Comparison of ENCODE assay signal across 8 cellular contexts in the genomic region with DNA sequence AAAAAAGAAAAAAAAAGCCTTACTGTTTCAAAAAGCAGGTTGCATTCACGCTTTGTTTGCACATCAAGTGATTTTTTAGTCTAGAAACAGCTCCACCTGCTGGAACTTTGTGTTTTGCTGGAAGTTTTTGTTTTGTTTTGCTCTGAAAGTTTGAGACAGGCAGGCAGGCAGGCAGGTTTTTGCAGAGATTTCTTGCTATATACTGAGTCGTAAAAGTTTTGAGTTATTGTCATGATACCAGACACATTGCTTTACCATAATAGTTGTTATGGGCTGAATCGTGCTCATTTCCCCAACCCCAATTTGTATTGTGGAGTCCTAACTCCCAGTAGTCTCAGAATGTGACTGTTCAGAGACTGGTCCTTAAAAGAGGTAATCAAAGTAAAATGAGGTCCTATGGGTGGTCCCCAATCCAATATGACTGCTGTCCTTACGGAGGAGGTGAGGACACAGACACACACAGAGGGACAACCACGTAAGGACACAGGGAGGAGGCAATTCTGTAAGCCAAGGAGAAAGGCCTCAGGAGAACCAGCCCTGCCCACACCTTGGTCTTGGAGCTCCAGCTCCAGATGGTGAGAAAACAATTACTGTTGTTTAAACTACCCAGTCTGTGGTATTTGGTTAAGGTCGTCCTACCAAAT. TPM values are rescaled to one million over a fixed set of nuclear protein-coding genes. Genes with fewer than 3 reads are reported as not detected.
DNase-seq lines count a peak whose midpoint lies in the region; ATAC-seq, FAIRE-seq and TF ChIP-seq lines count a peak whose summit lies in the region.

No MANE protein-coding gene starts in this region.

- H3K27me3 ChIP-seq in BE2C = peaks cover 10% of the 10 kb centered on the region
- H3K27me3 ChIP-seq in OCI-LY3 (ENCODE audit: low read depth, low read length) = peaks cover 36% of the 10 kb centered on the region
- H3K27me3 ChIP-seq in K562 (ENCODE audit: control insufficient read depth in 2 of 2, insufficient read depth in 2 of 2, low read length in 2 of 2) = peaks cover 11 to 12% of the 10 kb centered on the region in 2 experiments
- no peaks in the 10 kb centered on the region for H3K27me3 ChIP-seq in HepG2 (ENCODE audit: control insufficient read depth in 1 of 2, insufficient read depth in 2 of 2, low read length in 2 of 2)

- DNase-seq in BE2C = peak; percentile 11
- peak; percentile 22 to 50 (median 32) for DNase-seq in K562 (ENCODE audit: extremely low read depth in 1 of 4, low spot score in 3 of 4)
- DNase-seq in HepG2 (ENCODE audit: low spot score) = peak; percentile 25
- DNase-seq in T1000 (lab: John Stamatoyannopoulos, UW) = no peak

- H3K27ac ChIP-seq in OCI-LY3 (ENCODE audit: low read length) (no peak overlapping the region), K562 (ENCODE audit: extremely low read depth, low read depth, low read length) (no peak overlapping the region), HepG2 (ENCODE audit: extremely low read length, insufficient read depth, low read length) (no peak overlapping the region)

- H3K4me3 ChIP-seq in BE2C (ENCODE audit: low read depth, low read length) (no peak overlapping the region), OCI-LY3 (ENCODE audit: low read length) (no peak overlapping the region), K562 (no peak overlapping the region), HepG2 (replicated peaks in 1 of 3; ENCODE audit: insufficient read depth in 1 of 3, low read depth in 2 of 3, low read length in 3 of 3) (no peak overlapping the region)

- H3K9me3 ChIP-seq in BE2C = no peaks in the 10 kb centered on the region
- H3K9me3 ChIP-seq in OCI-LY3 (ENCODE audit: insufficient read depth, low read length) = no peaks in the 10 kb centered on the region
- H3K9me3 ChIP-seq in K562 (replicated peaks; ENCODE audit: control insufficient read depth, insufficient read depth, low read depth, low read length) = no peaks in the 10 kb centered on the region
- H3K9me3 ChIP-seq in HepG2 (ENCODE audit: low read length) = no peaks in the 10 kb centered on the region

- H3K4me2 ChIP-seq in OCI-LY3 (ENCODE audit: low read length) (no peak overlapping the region), K562 (ENCODE audit: insufficient read depth, low read length) (no peak overlapping the region), HepG2 (ENCODE audit: low read depth, low read length) (peak overlapping the region; percentile 20; the same call in 1 of the 2 replicates)

- H3K79me2 ChIP-seq in OCI-LY3 (ENCODE audit: low read length) = no peaks in the 10 kb centered on the region
- no peaks in the 10 kb centered on the region for H3K79me2 ChIP-seq in K562 (ENCODE audit: control insufficient read depth, insufficient read depth, low read length)
- H3K79me2 ChIP-seq in HepG2 (ENCODE audit: insufficient read depth, low read length) = no peaks in the 10 kb centered on the region

- TF ChIP-seq POLR2A in K562 (conservative IDR thresholded peaks at IDR 0.05) (no peak), HepG2 (IDR thresholded peaks at IDR 0.05; ENCODE audit: insufficient read depth in 1 of 2, low read depth in 2 of 2, low read length in 2 of 2) (no peak)

- in situ Hi-C loops in K562 (cut with MboI) (no loop called here), HepG2 (cut with HindIII; ENCODE audit: extremely low pct_ligation_motif_present, low pct_unique_long_range_greater_than_20kb) (no loop called here)

- intact Hi-C loops in K562 (cut with micrococcal nuclease) = no loop called here
- intact Hi-C loops in HepG2 (cut with micrococcal nuclease; ENCODE audit: unreplicated experiment) = loop anchor here (1.0 kb wide), 1 partner anchor 108 kb away; no protein-coding TSS in a partner anchor

- no peaks in the 10 kb centered on the region for H3K9me1 ChIP-seq in K562 (ENCODE audit: control insufficient read depth, insufficient read depth, low read length)

- CTCF ChIA-PET in K562 (lab: Yijun Ruan, JAX; ENCODE audit: low intra/inter-chr PET ratio) (interaction anchor here (0.8 to 1.0 kb wide), 2 partner anchors 108 to 247 kb away, joined by 3 read pairs; no protein-coding TSS in a partner anchor), HepG2 (lab: Yijun Ruan, JAX; ENCODE audit: low intra/inter-chr PET ratio, low total read pairs) (interaction anchor here (1.8 kb wide), 1 partner anchor 108 kb away, joined by 5 read pairs; no protein-coding TSS in a partner anchor)

- TF ChIP-seq EP300 in K562 (IDR thresholded peaks at IDR 0.05; ENCODE audit: low read length) (no peak), HepG2 (IDR thresholded peaks at IDR 0.05; ENCODE audit: low read depth in 2 of 2, low read length in 2 of 2) (no peak), HepG2 (CRISPR knock-in tag; IDR thresholded peaks at IDR 0.05; ENCODE audit: borderline replicate concordance) (no peak)

- 0 out of 2 replicates have a peak overlapping the region, but pooled peaks have one; percentile 23 for H2AFZ ChIP-seq in OCI-LY3 (ENCODE audit: low read depth, low read length)
- H2AFZ ChIP-seq in K562 (ENCODE audit: low read depth, low read length) = peak overlapping the region; percentile 68
- peak overlapping the region; percentile 28 for H2AFZ ChIP-seq in HepG2 (ENCODE audit: low read length)

- H3K4me1 ChIP-seq in BE2C (no peaks in the 10 kb centered on the region), OCI-LY3 (ENCODE audit: low read length) (peaks cover 26% of the 10 kb centered on the region), K562 (replicated peaks in 1 of 2; ENCODE audit: control insufficient read depth in 2 of 2, insufficient read depth in 2 of 2, low read length in 2 of 2) (no peaks in the 10 kb centered on the region; a peak in 1 of 5 replicates), HepG2 (ENCODE audit: insufficient read depth, low read length) (no peaks in the 10 kb centered on the region)

- FAIRE-seq in K562 (lab: Jason Lieb, UNC) (peak; percentile 94), HepG2 (lab: Jason Lieb, UNC) (peak; percentile 72)

- TF ChIP-seq RAD21 in K562 (CRISPR knock-in tag; conservative IDR thresholded peaks at IDR 0.05 in 1 of 2, IDR thresholded peaks at IDR 0.05 in 1 of 2) (peak; percentile 29 to 61; a peak in 3 of 4 replicates), HepG2 (CRISPR knock-in tag; IDR thresholded peaks at IDR 0.05) (no peak)

- no TSS peak for BruUV-seq in K562 (replicated peaks; lab: Mats Ljungman, UMichigan)
- no TSS peak for BruUV-seq in HepG2 (replicated peaks; lab: Mats Ljungman, UMichigan)

- ATAC-seq in K562 = peak; percentile 61
- no peak; the same call in 2 of the 3 replicates for ATAC-seq in HepG2
- no peak for ATAC-seq in HG02884 (IDR thresholded peaks at IDR 0.05; ENCODE audit: unreplicated experiment)
- ATAC-seq in HG03045 (IDR thresholded peaks at IDR 0.05; ENCODE audit: unreplicated experiment) = no peak

- POLR2A ChIA-PET in K562 (lab: Yijun Ruan, JAX) = interaction anchor here (0.5 to 1.5 kb wide), 6 partner anchors 13 to 93 kb away, joined by 3 to 5 read pairs (median 3); a partner anchor contains a TSS
- POLR2A ChIA-PET in HepG2 (lab: Yijun Ruan, JAX) = no interaction called here

- H3K36me3 ChIP-seq in BE2C = no peaks in the 10 kb centered on the region
- no peaks in the 10 kb centered on the region for H3K36me3 ChIP-seq in OCI-LY3 (replicated peaks; ENCODE audit: low read depth, low read length)
- H3K36me3 ChIP-seq in K562 (ENCODE audit: control insufficient read depth, insufficient read depth, low read length) = no peaks in the 10 kb centered on the region
- no peaks in the 10 kb centered on the region for H3K36me3 ChIP-seq in HepG2 (replicated peaks in 1 of 2; ENCODE audit: control insufficient read depth in 1 of 2, insufficient read depth in 2 of 2, low read length in 2 of 2)

- H4K20me1 ChIP-seq in OCI-LY3 (ENCODE audit: insufficient read depth, low read length) (no peaks in the 10 kb centered on the region), K562 (replicated peaks; ENCODE audit: control insufficient read depth, insufficient read depth, low read length) (no peaks in the 10 kb centered on the region), HepG2 (ENCODE audit: insufficient read depth, low read length) (no peaks in the 10 kb centered on the region)

- H3K9ac ChIP-seq in OCI-LY3 (ENCODE audit: low read length) = no peak overlapping the region
- H3K9ac ChIP-seq in K562 (ENCODE audit: insufficient read depth in 1 of 2, low read depth in 2 of 2, low read length in 2 of 2) = no peak overlapping the region
- no peak overlapping the region for H3K9ac ChIP-seq in HepG2 (ENCODE audit: insufficient read depth, low read depth, low read length)

- 1% methylated on average over 6 of the region's 6 CpGs for WGBS in K562 (ENCODE audit: insufficient coverage, low coverage, missing lambda C conversion rate)
- WGBS in HepG2 (ENCODE audit: low lambda C conversion rate) = under 1% methylated on average over 6 of the region's 6 CpGs

- TF ChIP-seq CTCF in BE2C (IDR thresholded peaks at IDR 0.05; ENCODE audit: low read depth, low read length) (peak; percentile 78), GM12872 (IDR thresholded peaks at IDR 0.05; ENCODE audit: insufficient read depth, low read depth, low read length) (peak; percentile 70), OCI-LY3 (IDR thresholded peaks at IDR 0.05; ENCODE audit: low read depth, low read length) (peak; percentile 60), K562 (IDR thresholded peaks at IDR 0.05 in 2 of 3, conservative IDR thresholded peaks at IDR 0.05 in 1 of 3; ENCODE audit: insufficient read depth in 2 of 3, low read depth in 1 of 3, low read length in 3 of 3) (peak; percentile 59 to 72 (median 67); a peak in 5 of 6 replicates), HepG2 (CRISPR knock-in tag; IDR thresholded peaks at IDR 0.05) (peak; percentile 56)

RNA-seq across cellular contexts. Expression of a gene that starts 20.9 kb away (rescaled TPM):
- polyA plus RNA-seq in BE2C (2012; ENCODE audit: insufficient read depth, insufficient read length, low read depth) = not detected
- not detected in 2 replicates for total RNA-seq in K562 (2011; cell fraction: chromatin; rRNA removed; ENCODE audit: low replicate concordance)
- not detected in 2 replicates for total RNA-seq in K562 (2011; cell fraction: nucleolus; rRNA removed)
- not detected in 2 replicates for total RNA-seq in K562 (2011; cell fraction: nucleoplasm; rRNA removed)
- total RNA-seq in K562 (2014; rRNA removed) = not detected in 2 replicates
- total RNA-seq in K562 (2014; rRNA removed; fragmentation: Illumina TruSeq; extraction: Trizol) = not detected in 2 replicates
- total RNA-seq in K562 (2015; rRNA removed; fragmentation: Illumina TruSeq; extraction: Trizol) = not detected in 2 replicates
- not detected in 2 replicates for total RNA-seq in K562 (2021)
- polyA plus RNA-seq in K562 (2011; rRNA removed) = not detected in 2 replicates
- polyA plus RNA-seq in K562 (2011; cell fraction: cytosol; rRNA removed) = not detected in 2 replicates
- not detected in 2 replicates for polyA plus RNA-seq in K562 (2011; cell fraction: nucleus; rRNA removed)
- not detected in 2 replicates for polyA plus RNA-seq in K562 (2012)
- polyA plus RNA-seq in K562 (2014; fragmentation: Illumina TruSeq; extraction: Trizol) = not detected in 2 replicates
- polyA plus RNA-seq in K562 (2014; fragmentation: Nextera tagmentation; extraction: Ambion mirVana) = not detected
- polyA plus RNA-seq in K562 (2014; rRNA removed) = not detected in 2 replicates
- polyA minus RNA-seq in K562 (2011; rRNA and poly(A)+ RNA removed) = not detected in 2 replicates
- not detected in 2 replicates for polyA minus RNA-seq in K562 (2011; cell fraction: cytosol; rRNA and poly(A)+ RNA removed)
- not detected in 2 replicates for polyA minus RNA-seq in K562 (2011; cell fraction: nucleus; rRNA and poly(A)+ RNA removed)
- not detected in 2 replicates for total RNA-seq in HepG2 (2016; rRNA removed; fragmentation: Illumina TruSeq; extraction: Trizol)
- not detected in 2 replicates for total RNA-seq in HepG2 (2016; cell fraction: cytosol; rRNA removed; fragmentation: Illumina TruSeq; extraction: Trizol; ENCODE audit: low read depth)
- total RNA-seq in HepG2 (2016; cell fraction: insoluble cytoplasmic fraction; rRNA removed; fragmentation: Illumina TruSeq; extraction: Trizol) = not detected in 2 replicates
- not detected in 2 replicates for total RNA-seq in HepG2 (2016; cell fraction: membrane; rRNA removed; fragmentation: Illumina TruSeq; extraction: Trizol)
- total RNA-seq in HepG2 (2016; cell fraction: nucleus; rRNA removed; fragmentation: Illumina TruSeq; extraction: Trizol) = not detected in 2 replicates
- not detected in 2 replicates for polyA plus RNA-seq in HepG2 (2011; rRNA removed)
- polyA plus RNA-seq in HepG2 (2011; cell fraction: cytosol; rRNA removed) = not detected in 2 replicates
- not detected in 2 replicates for polyA plus RNA-seq in HepG2 (2011; cell fraction: nucleus; rRNA removed)
- not detected in 2 replicates for polyA plus RNA-seq in HepG2 (2012)
- not detected in 2 replicates for polyA plus RNA-seq in HepG2 (2016; cell fraction: cytosol; fragmentation: Illumina TruSeq; extraction: Trizol; ENCODE audit: low read depth)
- not detected in 2 replicates for polyA plus RNA-seq in HepG2 (2016; cell fraction: insoluble cytoplasmic fraction; fragmentation: Illumina TruSeq; extraction: Trizol; ENCODE audit: low read depth)
- not detected in 2 replicates for polyA plus RNA-seq in HepG2 (2016; cell fraction: membrane; fragmentation: Illumina TruSeq; extraction: Trizol; ENCODE audit: low read depth)
- not detected in 2 replicates for polyA plus RNA-seq in HepG2 (2016; cell fraction: nucleus; fragmentation: Illumina TruSeq; extraction: Trizol; ENCODE audit: insufficient read depth, low read depth)
- polyA minus RNA-seq in HepG2 (2011; rRNA and poly(A)+ RNA removed; ENCODE audit: low replicate concordance) = not detected in 2 replicates
- not detected in 2 replicates for polyA minus RNA-seq in HepG2 (2011; cell fraction: cytosol; rRNA and poly(A)+ RNA removed)
- not detected in 2 replicates for polyA minus RNA-seq in HepG2 (2011; cell fraction: nucleus; rRNA and poly(A)+ RNA removed)
